Comparison of ENCODE assay signal across 29 cellular contexts in the genomic region with DNA sequence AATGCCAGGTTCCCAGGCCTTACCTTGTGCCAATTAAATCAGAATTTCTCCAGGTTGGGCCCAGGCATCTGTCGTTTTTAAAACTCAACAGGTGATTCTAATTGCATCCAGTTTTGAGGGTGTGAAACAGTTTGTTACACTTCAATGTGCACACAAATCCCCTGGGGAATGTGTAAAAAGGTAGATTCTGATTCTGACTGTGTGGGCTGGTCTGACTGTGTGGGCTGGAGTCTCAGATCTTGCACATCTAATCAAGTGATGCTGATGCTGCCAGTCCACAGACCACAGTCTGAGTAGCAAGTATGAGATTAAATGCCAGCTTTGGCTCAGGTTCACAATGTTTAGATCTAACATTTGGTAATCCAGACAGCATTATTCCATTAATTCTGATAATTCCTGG. TPM values are rescaled to one million over a fixed set of nuclear protein-coding genes. Genes with fewer than 3 reads are reported as not detected.
DNase-seq lines count a peak whose midpoint lies in the region; ATAC-seq and TF ChIP-seq lines count a peak whose summit lies in the region.
"Had no signal": no experiment of that assay in that cellular context is flagged by ENCODE, and none has a peak within 500 bp of the region (broad histone marks: within the 10 kb centered on the region; RNA-seq: fewer than 3 reads in every experiment).

No MANE protein-coding gene starts in this region.

- peaks cover 14% of the 10 kb centered on the region for H3K27me3 Mint-ChIP-seq in activated T-cell treated with anti-CD3 and anti-CD28 coated beads, Interleukin-2, amount 50 U/mL, for 72 hours (ENCODE audit: low read depth)
- H3K27me3 Mint-ChIP-seq in activated T-cell treated with anti-CD3 and anti-CD28 coated beads, Interleukin-2, amount 50 U/mL, for 24 hours, result peaks cover 5% of the 10 kb centered on the region
- H3K27me3 Mint-ChIP-seq in memory B cell, result peaks cover 9% of the 10 kb centered on the region
- H3K27me3 Mint-ChIP-seq in CD8-positive, alpha-beta T cell (ENCODE audit: low read depth), result peaks cover 10% of the 10 kb centered on the region

- H3K4me3 Mint-ChIP-seq in activated T-cell treated with anti-CD3 and anti-CD28 coated beads, Interleukin-2, amount 50 U/mL, for 72 hours, result no peak overlapping the region
- no peak overlapping the region for H3K4me3 Mint-ChIP-seq in activated T-cell treated with anti-CD3 and anti-CD28 coated beads, Interleukin-2, amount 50 U/mL, for 24 hours
- H3K4me3 Mint-ChIP-seq in memory B cell, result no peak overlapping the region
- no peak overlapping the region for H3K4me3 Mint-ChIP-seq in CD8-positive, alpha-beta T cell
- H3K4me3 Mint-ChIP-seq: H9, HFFc6 had no signal

- no peaks in the 10 kb centered on the region for H3K9me3 Mint-ChIP-seq in activated T-cell treated with anti-CD3 and anti-CD28 coated beads, Interleukin-2, amount 50 U/mL, for 72 hours
- no peaks in the 10 kb centered on the region for H3K9me3 Mint-ChIP-seq in activated T-cell treated with anti-CD3 and anti-CD28 coated beads, Interleukin-2, amount 50 U/mL, for 24 hours
- H3K9me3 Mint-ChIP-seq in memory B cell, result no peaks in the 10 kb centered on the region
- no peaks in the 10 kb centered on the region for H3K9me3 Mint-ChIP-seq in CD8-positive, alpha-beta T cell
- H3K9me3 Mint-ChIP-seq: HFFc6 had no signal

- CTCF ChIA-PET in CD8-positive, alpha-beta T cell (lab: Charles Lee), result no interaction called here

- no peak overlapping the region for H3K4me3 ChIP-seq in CD8-positive, alpha-beta T cell (ENCODE audit: low read depth, low read length)
- H3K4me3 ChIP-seq: GM23248, PC-9 had no signal

- no peaks in the 10 kb centered on the region for H3K4me1 ChIP-seq in CD8-positive, alpha-beta T cell (ENCODE audit: insufficient read depth, low read length)

- POLR2A ChIA-PET in CD8-positive, alpha-beta T cell (lab: Charles Lee), result no interaction called here

- no peaks in the 10 kb centered on the region for H3K36me3 Mint-ChIP-seq in activated T-cell treated with anti-CD3 and anti-CD28 coated beads, Interleukin-2, amount 50 U/mL, for 72 hours (ENCODE audit: insufficient read depth in 2 of 2)
- H3K36me3 Mint-ChIP-seq in activated T-cell treated with anti-CD3 and anti-CD28 coated beads, Interleukin-2, amount 50 U/mL, for 24 hours (ENCODE audit: low read depth), result no peaks in the 10 kb centered on the region
- H3K36me3 Mint-ChIP-seq in memory B cell, result peaks cover 2% of the 10 kb centered on the region
- H3K36me3 Mint-ChIP-seq in CD8-positive, alpha-beta T cell, result no peaks in the 10 kb centered on the region

- intact Hi-C loops in CD8-positive, alpha-beta T cell (cut with DNase I, micrococcal nuclease), result no loop called here

- no peaks in the 10 kb centered on the region for H3K36me3 ChIP-seq in CD8-positive, alpha-beta T cell (ENCODE audit: insufficient read depth, low read length)

- peaks cover 5% of the 10 kb centered on the region for H3K4me1 Mint-ChIP-seq in activated T-cell treated with anti-CD3 and anti-CD28 coated beads, Interleukin-2, amount 50 U/mL, for 72 hours (ENCODE audit: low read depth)
- no peaks in the 10 kb centered on the region for H3K4me1 Mint-ChIP-seq in activated T-cell treated with anti-CD3 and anti-CD28 coated beads, Interleukin-2, amount 50 U/mL, for 24 hours (ENCODE audit: low read depth)
- peaks cover 7% of the 10 kb centered on the region for H3K4me1 Mint-ChIP-seq in memory B cell
- no peaks in the 10 kb centered on the region for H3K4me1 Mint-ChIP-seq in CD8-positive, alpha-beta T cell (ENCODE audit: low read depth)

- DNase-seq in activated T-cell treated with anti-CD3 and anti-CD28 coated beads, Interleukin-2, amount 50 U/mL, for 72 hours, result no peak
- DNase-seq in activated T-cell treated with anti-CD3 and anti-CD28 coated beads, Interleukin-2, amount 50 U/mL, for 24 hours, result no peak
- DNase-seq in memory B cell (ENCODE audit: low spot score in 2 of 2), result no peak
- no peak for DNase-seq in AG08395 (ENCODE audit: low spot score)
- DNase-seq in CD8-positive, alpha-beta T cell, result no peak
- DNase-seq in SIG-M5 (lab: John Stamatoyannopoulos, UW), result no peak
- DNase-seq: 8988T; ACHN; DMS153; DND-41; GM23248; H9; HFFc6; Kasumi-1; MV-4-11; NCI-H1105; NCI-H1436 treated with DMSO at 0.1 percent for 48 hours; NCI-H187 treated with DMSO at 0.1 percent for 48 hours; NCI-H446; NCI-H524 treated with DMSO at 0.1 percent for 48 hours; NCI-H774; NK-92 treated with Interleukin-12 subunit alpha and Interleukin-12 subunit beta, amount 100 ng/mL, for 24 hours; PC-9; RPMI8226; SHP77 had no signal

- H3K27ac ChIP-seq in CD8-positive, alpha-beta T cell (ENCODE audit: low read depth, low read length), result no peak overlapping the region
- H3K27ac ChIP-seq: GM23248, PC-9 had no signal

- no peak overlapping the region for H3K27ac Mint-ChIP-seq in activated T-cell treated with anti-CD3 and anti-CD28 coated beads, Interleukin-2, amount 50 U/mL, for 72 hours
- no peak overlapping the region for H3K27ac Mint-ChIP-seq in activated T-cell treated with anti-CD3 and anti-CD28 coated beads, Interleukin-2, amount 50 U/mL, for 24 hours
- H3K27ac Mint-ChIP-seq in memory B cell, result no peak overlapping the region
- H3K27ac Mint-ChIP-seq in CD8-positive, alpha-beta T cell, result no peak overlapping the region
- H3K27ac Mint-ChIP-seq: H9, HFFc6 had no signal

- no peaks in the 10 kb centered on the region for H3K27me3 ChIP-seq in CD8-positive, alpha-beta T cell (ENCODE audit: insufficient read depth, low read length)

- ATAC-seq in activated T-cell treated with anti-CD3 and anti-CD28 coated beads, Interleukin-2, amount 50 U/mL, for 72 hours (replicated peaks in 1 of 2), result peak; percentile 25 to 51
- peak; percentile 73 for ATAC-seq in HG02610 (IDR thresholded peaks at IDR 0.05; ENCODE audit: unreplicated experiment)
- peak; percentile 61 for ATAC-seq in memory B cell (ENCODE audit: low read depth)
- no peak for ATAC-seq in CD8-positive, alpha-beta T cell
- ATAC-seq: HepG2 had no signal

- no peak for TF ChIP-seq CTCF in CD8-positive, alpha-beta T cell (IDR thresholded peaks at IDR 0.05)

- H3K9me3 ChIP-seq in CD8-positive, alpha-beta T cell (ENCODE audit: low read length), result no peaks in the 10 kb centered on the region

RNA-seq across cellular contexts. Expression of a gene that starts 12.5 kb away (rescaled TPM):
- 1 to 10 TPM; 1.4 to 7.4 TPM for total RNA-seq in activated T-cell treated with anti-CD3 and anti-CD28 coated beads, Interleukin-2, amount 50 U/mL, for 72 hours
- under 1 TPM in 1 of 2 experiments, not detected in 1; 0.30 TPM for total RNA-seq in CD8-positive, alpha-beta T cell
- total RNA-seq: HepG2, HT1080 had no signal

RNA-seq across cellular contexts. Expression of a gene that starts 42.7 kb away (rescaled TPM):
- total RNA-seq in activated T-cell treated with anti-CD3 and anti-CD28 coated beads, Interleukin-2, amount 50 U/mL, for 72 hours, result under 1 TPM; 0.25 to 0.48 TPM
- under 1 TPM; 0.56 to 0.95 TPM for total RNA-seq in CD8-positive, alpha-beta T cell
- total RNA-seq: GM23248, H9, HepG2, HT1080, M059J, PC-9 had no signal

RNA-seq across cellular contexts. Expression of a gene that starts 42.8 kb away (rescaled TPM):
- total RNA-seq in activated T-cell treated with anti-CD3 and anti-CD28 coated beads, Interleukin-2, amount 50 U/mL, for 72 hours, result 10 to 100 TPM; 48.5 to 58.9 TPM
- total RNA-seq in CD8-positive, alpha-beta T cell, result 10 to 100 TPM; 42.5 to 49.1 TPM
